ENCODE assay signal across 8 cellular contexts in the genomic region with DNA sequence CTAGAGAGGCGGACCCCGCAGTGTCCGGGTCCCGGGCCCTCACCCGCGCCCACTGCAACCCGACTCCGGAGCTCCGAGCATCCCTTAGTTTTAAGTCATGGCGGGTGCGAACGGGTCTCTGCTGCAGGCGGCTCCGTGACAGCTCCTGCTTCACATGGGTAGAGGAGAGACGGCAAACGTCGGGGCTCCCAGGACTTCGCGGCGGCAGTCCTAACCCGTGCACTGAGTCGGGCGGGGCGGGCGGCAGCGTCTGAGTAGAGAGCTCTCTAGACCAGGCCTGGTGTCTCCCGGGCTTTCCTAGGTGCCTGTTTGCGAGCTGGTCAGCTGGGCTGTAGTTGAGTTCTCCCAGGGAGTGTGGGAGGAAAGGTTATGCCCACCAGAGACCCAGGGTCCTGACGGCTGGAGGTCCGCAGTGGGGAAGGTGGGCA. TPM values are rescaled to one million over a fixed set of nuclear protein-coding genes. Genes with fewer than 3 reads are reported as not detected.
DNase-seq lines count a peak whose midpoint lies in the region; ATAC-seq, FAIRE-seq and TF ChIP-seq lines count a peak whose summit lies in the region.

No MANE protein-coding gene starts in this region.

- peaks cover 18% of the 10 kb centered on the region; the same call in 1 of the 2 replicates for H3K79me2 ChIP-seq in KMS-11 (ENCODE audit: insufficient read depth, low read depth)

- H3K9me3 Mint-ChIP-seq in CD8-positive, alpha-beta memory T cell, result no peaks in the 10 kb centered on the region
- H3K9me3 Mint-ChIP-seq in naive thymus-derived CD4-positive, alpha-beta T cell, result no peaks in the 10 kb centered on the region

- peaks cover 14 to 32% (median 16%) of the 10 kb centered on the region in 3 donors for H3K4me1 Mint-ChIP-seq in CD8-positive, alpha-beta memory T cell
- H3K4me1 Mint-ChIP-seq in naive thymus-derived CD4-positive, alpha-beta T cell, result peaks cover 17 to 23% (median 20%) of the 10 kb centered on the region in 7 donors

- FAIRE-seq in GM19239 (lab: Jason Lieb, UNC), result no peak

- peaks cover 4% of the 10 kb centered on the region for H3K36me3 ChIP-seq in CD8-positive, alpha-beta memory T cell (ENCODE audit: insufficient read depth, low read length)
- peaks cover 4% of the 10 kb centered on the region; the same call in 1 of the 2 replicates for H3K36me3 ChIP-seq in KMS-11 (ENCODE audit: insufficient read depth)
- H3K36me3 ChIP-seq in colonic mucosa, result no peaks in the 10 kb centered on the region
- peaks cover 0 to 35% (median 3%) of the 10 kb centered on the region in 3 experiments for H3K36me3 ChIP-seq in naive thymus-derived CD4-positive, alpha-beta T cell (ENCODE audit: control insufficient read depth in 2 of 3, insufficient read depth in 3 of 3, low read length in 3 of 3)

- no peaks in the 10 kb centered on the region for H4K20me1 ChIP-seq in KMS-11 (ENCODE audit: insufficient read depth)

- no peaks in the 10 kb centered on the region for H3K9me3 ChIP-seq in CD8-positive, alpha-beta memory T cell (ENCODE audit: low read length)
- no peaks in the 10 kb centered on the region for H3K9me3 ChIP-seq in colonic mucosa
- H3K9me3 ChIP-seq in naive thymus-derived CD4-positive, alpha-beta T cell (ENCODE audit: control insufficient read depth in 2 of 3, low read length in 3 of 3), result no peaks in the 10 kb centered on the region

- peak overlapping the region; percentile 57 for H3K27ac ChIP-seq in CD8-positive, alpha-beta memory T cell (ENCODE audit: low read depth, low read length)
- H3K27ac ChIP-seq in KMS-11 (no peak overlapping the region), colonic mucosa (peak overlapping the region; percentile 77)
- peak overlapping the region; percentile 82 for H3K27ac ChIP-seq in naive thymus-derived CD4-positive, alpha-beta T cell (ENCODE audit: low read depth, low read length)

- TF ChIP-seq CTCF in KMS-11 (conservative IDR thresholded peaks at IDR 0.05; ENCODE audit: low read depth, low read length), result no peak
- TF ChIP-seq CTCF in colonic mucosa (IDR thresholded peaks at IDR 0.05), result no peak

- CTCF ChIA-PET in CD8-positive, alpha-beta memory T cell (lab: Charles Lee), result interaction anchor here (1.0 to 2.5 kb wide), 5 partner anchors 11 to 107 kb away, joined by 3 to 17 read pairs (median 5); partner anchors contain the start of gene TRAF7
- CTCF ChIA-PET in naive thymus-derived CD4-positive, alpha-beta T cell (lab: Charles Lee), result interaction anchor here (1.0 to 1.6 kb wide), 3 partner anchors 9 to 105 kb away, joined by 3 to 6 read pairs (median 3); no protein-coding TSS in a partner anchor

- H2AFZ ChIP-seq in KMS-11 (ENCODE audit: low read depth), result peak overlapping the region; percentile 81

- no peak for DNase-seq in CD8-positive, alpha-beta memory T cell
- DNase-seq in colonic mucosa, result peak; percentile 52
- DNase-seq in naive thymus-derived CD4-positive, alpha-beta T cell, result no peak
- DNase-seq in GM19239 (ENCODE audit: insufficient read length, low spot score), result no peak
- no peak for DNase-seq in NCI-H2029 treated with DMSO at 0.1 percent for 48 hours (lab: John Stamatoyannopoulos, UW)
- no peak for DNase-seq in hepatic stellate cell (ENCODE audit: low spot score)

- H3K27ac Mint-ChIP-seq in CD8-positive, alpha-beta memory T cell, result peak overlapping the region; percentile 29 to 88 (median 66)
- H3K27ac Mint-ChIP-seq in naive thymus-derived CD4-positive, alpha-beta T cell, result peak overlapping the region in 7 of 9 donors; percentile 64 to 91 (median 82)

- intact Hi-C loops in colonic mucosa (cut with DNase I), result no loop called here
- intact Hi-C loops in naive thymus-derived CD4-positive, alpha-beta T cell (cut with micrococcal nuclease), result loop anchor here (5.0 kb wide), 2 partner anchors 41 to 219 kb away; partner anchors contain the start of genes RNPS1 (in 1 of the 2) and ZNF598 (in 1 of the 2)

- H3K27me3 Mint-ChIP-seq in CD8-positive, alpha-beta memory T cell, result no peaks in the 10 kb centered on the region
- no peaks in the 10 kb centered on the region for H3K27me3 Mint-ChIP-seq in naive thymus-derived CD4-positive, alpha-beta T cell

- H3K4me2 ChIP-seq in KMS-11, result peak overlapping the region; percentile 71

- H3K4me1 ChIP-seq in CD8-positive, alpha-beta memory T cell (ENCODE audit: insufficient read depth, low read length), result peaks cover 14% of the 10 kb centered on the region
- H3K4me1 ChIP-seq in KMS-11 (ENCODE audit: low read depth, poor library complexity, severe bottlenecking), result peaks cover 32% of the 10 kb centered on the region
- peaks cover 34% of the 10 kb centered on the region for H3K4me1 ChIP-seq in colonic mucosa
- H3K4me1 ChIP-seq in naive thymus-derived CD4-positive, alpha-beta T cell (ENCODE audit: control insufficient read depth in 2 of 2, insufficient read depth in 2 of 2, low read length in 2 of 2), result peaks cover 6 to 12% of the 10 kb centered on the region in 2 donors

- no peaks in the 10 kb centered on the region for H3K27me3 ChIP-seq in CD8-positive, alpha-beta memory T cell (ENCODE audit: insufficient read depth, low read length, poor library complexity, severe bottlenecking)
- H3K27me3 ChIP-seq in KMS-11 (ENCODE audit: insufficient read depth, low read depth) (no peaks in the 10 kb centered on the region), colonic mucosa (no peaks in the 10 kb centered on the region)
- H3K27me3 ChIP-seq in naive thymus-derived CD4-positive, alpha-beta T cell (ENCODE audit: control insufficient read depth in 2 of 2, insufficient read depth in 2 of 2, low read length in 2 of 2), result no peaks in the 10 kb centered on the region

- peaks cover 0 to 34% (median 1%) of the 10 kb centered on the region in 3 donors for H3K36me3 Mint-ChIP-seq in CD8-positive, alpha-beta memory T cell
- H3K36me3 Mint-ChIP-seq in naive thymus-derived CD4-positive, alpha-beta T cell, result peaks cover 0 to 5% (median 0%) of the 10 kb centered on the region in 5 donors

- peak overlapping the region; percentile 61; the same call in 1 of the 2 replicates for H3K9ac ChIP-seq in KMS-11
- peak overlapping the region; percentile 80 to 82 for H3K9ac ChIP-seq in colonic mucosa (ENCODE audit: low read depth in 2 of 2, low read length in 2 of 2)

- POLR2A ChIA-PET in CD8-positive, alpha-beta memory T cell (lab: Charles Lee), result interaction anchor here (0.5 to 2.1 kb wide), 6 partner anchors 12 to 575 kb away, joined by 3 to 14 read pairs (median 6); partner anchors contain the start of genes HAGH and TRAF7
- POLR2A ChIA-PET in naive thymus-derived CD4-positive, alpha-beta T cell (lab: Charles Lee), result interaction anchor here (0.6 to 3.4 kb wide), 7 partner anchors 21 to 473 kb away, joined by 3 to 25 read pairs (median 3); partner anchors contain the start of genes NHERF2, RPS2, TBL3 and TRAF7

- ATAC-seq in naive thymus-derived CD4-positive, alpha-beta T cell, result no peak
- ATAC-seq in GM21576 (IDR thresholded peaks at IDR 0.05; ENCODE audit: unreplicated experiment), result no peak

- H3K4me3 Mint-ChIP-seq in CD8-positive, alpha-beta memory T cell, result peak overlapping the region; percentile 87 to 94 (median 91)
- peak overlapping the region; percentile 82 to 97 (median 90) for H3K4me3 Mint-ChIP-seq in naive thymus-derived CD4-positive, alpha-beta T cell

- peak overlapping the region; percentile 67 for H3K4me3 ChIP-seq in CD8-positive, alpha-beta memory T cell (ENCODE audit: low read length)
- H3K4me3 ChIP-seq in KMS-11 (IDR thresholded peaks at IDR 0.05; ENCODE audit: insufficient read depth, low read depth, low read length), result peak overlapping the region; percentile 43
- H3K4me3 ChIP-seq in colonic mucosa, result peak overlapping the region; percentile 97
- H3K4me3 ChIP-seq in naive thymus-derived CD4-positive, alpha-beta T cell (ENCODE audit: low read length), result peak overlapping the region; percentile 72

RNA-seq across cellular contexts. Expression of gene TSC2, which starts 0.3 kb away (rescaled TPM):
- 10 to 100 TPM; 79.3 to 86.3 TPM for total RNA-seq in CD8-positive, alpha-beta memory T cell
- polyA plus RNA-seq in CD8-positive, alpha-beta memory T cell, result 46.4 TPM
- total RNA-seq in colonic mucosa, result 100 to 1,000 TPM in 1 of 2 donors, 10 to 100 TPM in 1; 75.3 to 143 TPM
- total RNA-seq in naive thymus-derived CD4-positive, alpha-beta T cell, result 100 to 1,000 TPM; 126 to 155 (median 147) TPM
- polyA plus RNA-seq in naive thymus-derived CD4-positive, alpha-beta T cell, result 10 to 100 TPM; 27.5 to 53.6 TPM

RNA-seq across cellular contexts. Expression of gene NTHL1, which starts 0.5 kb away (rescaled TPM):
- total RNA-seq in CD8-positive, alpha-beta memory T cell, result 10 to 100 TPM; 28.7 to 29.5 TPM
- polyA plus RNA-seq in CD8-positive, alpha-beta memory T cell, result 16.3 TPM
- 10 to 100 TPM; 30.1 to 96.8 TPM for total RNA-seq in colonic mucosa
- 10 to 100 TPM in 1 of 5 experiments, 1 to 10 TPM in 4; 4.4 to 27.0 (median 7.5) TPM for total RNA-seq in naive thymus-derived CD4-positive, alpha-beta T cell
- 10 to 100 TPM; 16.3 to 17.5 TPM for polyA plus RNA-seq in naive thymus-derived CD4-positive, alpha-beta T cell

RNA-seq across cellular contexts. Expression of gene NHERF2, which starts 21.4 kb away (rescaled TPM):
- 1 to 10 TPM; 3.0 to 4.1 TPM for total RNA-seq in CD8-positive, alpha-beta memory T cell
- 0.51 TPM for polyA plus RNA-seq in CD8-positive, alpha-beta memory T cell
- total RNA-seq in colonic mucosa, result 10 to 100 TPM; 64.0 to 77.9 TPM
- total RNA-seq in naive thymus-derived CD4-positive, alpha-beta T cell, result 1 to 10 TPM; 2.5 to 3.8 (median 3.6) TPM
- under 1 TPM; 0.33 to 0.56 TPM for polyA plus RNA-seq in naive thymus-derived CD4-positive, alpha-beta T cell

RNA-seq across cellular contexts. Expression of gene NPW, which starts 28.5 kb away (rescaled TPM):
- 10 to 100 TPM in 1 of 2 experiments, 1 to 10 TPM in 1; 9.4 to 12.5 TPM for total RNA-seq in CD8-positive, alpha-beta memory T cell
- not detected for polyA plus RNA-seq in CD8-positive, alpha-beta memory T cell
- 1 to 10 TPM; 3.5 to 3.8 TPM for total RNA-seq in colonic mucosa
- 1 to 10 TPM in 1 of 5 experiments, under 1 TPM in 1, not detected in 3; 0.53 to 1.7 TPM for total RNA-seq in naive thymus-derived CD4-positive, alpha-beta T cell
- polyA plus RNA-seq in naive thymus-derived CD4-positive, alpha-beta T cell, result not detected

RNA-seq across cellular contexts. Expression of gene ZNF598, which starts 38.5 kb away (rescaled TPM):
- total RNA-seq in CD8-positive, alpha-beta memory T cell, result 10 to 100 TPM; 91.8 to 96.6 TPM
- polyA plus RNA-seq in CD8-positive, alpha-beta memory T cell, result 11.3 TPM
- 10 to 100 TPM; 45.4 to 64.3 TPM for total RNA-seq in colonic mucosa
- 10 to 100 TPM; 44.3 to 63.2 (median 49.8) TPM for total RNA-seq in naive thymus-derived CD4-positive, alpha-beta T cell
- 1 to 10 TPM; 1.9 to 9.4 TPM for polyA plus RNA-seq in naive thymus-derived CD4-positive, alpha-beta T cell

Comparison
In these comparisons a context has a peak if more than half of its experiments do, and no peak if none do; other contexts are left out.
1. H3K4me3 ChIP-seq: peak in every context shown above with its lines; median percentile 97 in colonic mucosa; 72 in naive thymus-derived CD4-positive, alpha-beta T cell; 67 in CD8-positive, alpha-beta memory T cell; 43 in KMS-11.
2. RNA of gene NHERF2, which starts 21.4 kb away (total RNA-seq): 64.0 to 77.9 TPM in colonic mucosa; 3.0 to 4.1 TPM in CD8-positive, alpha-beta memory T cell and 2.5 to 3.8 TPM in naive thymus-derived CD4-positive, alpha-beta T cell; every median in the first group is over 10 times any median in the second.